In the genomic region with DNA sequence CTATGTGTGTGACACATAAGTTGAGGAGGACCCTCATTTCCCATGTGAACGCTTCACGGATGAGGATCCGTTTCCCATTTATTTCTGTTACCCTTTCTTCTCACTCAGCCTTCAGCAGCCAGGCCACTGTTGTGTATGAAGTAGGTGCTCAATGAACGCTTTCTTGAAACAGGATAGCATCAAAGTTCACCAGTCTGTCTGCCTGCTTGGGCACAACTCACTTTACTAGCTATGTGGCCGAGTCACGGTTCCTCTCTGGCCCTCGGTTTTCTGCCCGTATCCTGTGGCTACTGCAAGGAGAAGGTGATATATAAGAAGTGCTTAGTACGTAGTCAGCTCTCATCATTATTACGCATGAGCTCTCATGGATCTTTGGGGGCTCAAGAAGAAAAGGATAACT, we compare ENCODE assay signal across 17 cellular contexts. TPM values are rescaled to one million over a fixed set of nuclear protein-coding genes. Genes with fewer than 3 reads are reported as not detected.
DNase-seq lines count a peak whose midpoint lies in the region; ATAC-seq and TF ChIP-seq lines count a peak whose summit lies in the region.
"Had no signal": no experiment of that assay in that cellular context is flagged by ENCODE, and none has a peak within 500 bp of the region (broad histone marks: within the 10 kb centered on the region; RNA-seq: fewer than 3 reads in every experiment).

No MANE protein-coding gene starts in this region.

- BruUV-seq in Panc1 (replicated peaks; lab: Mats Ljungman, UMichigan): no TSS peak

- TF ChIP-seq CTCF in Panc1 (IDR thresholded peaks at IDR 0.05): no peak
- TF ChIP-seq CTCF in smooth muscle cell (IDR thresholded peaks at IDR 0.05; ENCODE audit: borderline replicate concordance, insufficient read depth, poor library complexity, severe bottlenecking): no peak

- in situ Hi-C loops in Panc1 (cut with HindIII; ENCODE audit: low pct_unique_long_range_greater_than_20kb, low sequenced_read_pairs): no loop called here

- H3K27ac ChIP-seq in Panc1 (ENCODE audit: low read length): peak overlapping the region; percentile 67
- peak overlapping the region; percentile 60 for H3K27ac ChIP-seq in smooth muscle cell (ENCODE audit: low read depth)

- no peak overlapping the region for H2AFZ ChIP-seq in smooth muscle cell (ENCODE audit: low read depth)

- POLR2A ChIA-PET in Panc1 (lab: Charles Lee): interaction anchor here (0.5 kb wide), 1 partner anchor 63 kb away, joined by 5 read pairs; a partner anchor contains a TSS

- CTCF ChIA-PET in Panc1 (lab: Charles Lee): interaction anchor here (0.5 kb wide), 1 partner anchor 99 kb away, joined by 3 read pairs; no protein-coding TSS in a partner anchor
- CTCF ChIA-PET in activated CD8-positive, alpha-beta memory T cell treated with anti-CD3 and anti-CD28 coated beads, Interleukin-2, amount 10 ng/mL, durations not matched to agents 7 days and 5 days (lab: Charles Lee): interaction anchor here (0.9 to 4.3 kb wide), 4 partner anchors 9 to 30 kb away, joined by 3 to 21 read pairs (median 5); no protein-coding TSS in a partner anchor

- no peak overlapping the region for H3K27ac Mint-ChIP-seq in activated CD8-positive, alpha-beta memory T cell treated with anti-CD3 and anti-CD28 coated beads, Interleukin-2, amount 10 ng/mL, durations not matched to agents 7 days and 5 days
- H3K27ac Mint-ChIP-seq: memory B cell; T-helper 2 cell treated with Interferon-gamma antibody and Interleukin-4, amounts not matched to agents 5 μg/mL and 100 μg/mL, for 36 hours had no signal

- H3K4me1 ChIP-seq in Panc1 (ENCODE audit: control insufficient read depth, insufficient read depth, low read length) (peaks cover 54% of the 10 kb centered on the region), smooth muscle cell (ENCODE audit: low read depth) (peaks cover 4% of the 10 kb centered on the region)

- peaks cover 1% of the 10 kb centered on the region for H3K4me1 Mint-ChIP-seq in activated CD8-positive, alpha-beta memory T cell treated with anti-CD3 and anti-CD28 coated beads, Interleukin-2, amount 10 ng/mL, durations not matched to agents 7 days and 5 days
- H3K4me1 Mint-ChIP-seq: central memory CD8-positive, alpha-beta T cell; memory B cell had no signal

- intact Hi-C loops in Panc1 (cut with micrococcal nuclease; ENCODE audit: unreplicated experiment): no loop called here

- no peak overlapping the region for H3K9ac ChIP-seq in smooth muscle cell (ENCODE audit: low read depth)

- peak overlapping the region; percentile 72 for H3K4me2 ChIP-seq in smooth muscle cell

- no peak for ATAC-seq in Panc1
- ATAC-seq in activated CD8-positive, alpha-beta memory T cell treated with anti-CD3 and anti-CD28 coated beads, Interleukin-2, amount 10 ng/mL, durations not matched to agents 7 days and 5 days: no peak
- ATAC-seq: activated CD4-positive, CD25-positive, alpha-beta regulatory T cell treated with anti-CD3 and anti-CD28 coated beads, Interleukin-2, amount 50 U/mL, for 24 hours had no signal

- H3K9me3 Mint-ChIP-seq in activated CD8-positive, alpha-beta memory T cell treated with anti-CD3 and anti-CD28 coated beads, Interleukin-2, amount 10 ng/mL, durations not matched to agents 7 days and 5 days (ENCODE audit: low read depth): no peaks in the 10 kb centered on the region
- H3K9me3 Mint-ChIP-seq: central memory CD8-positive, alpha-beta T cell; memory B cell; T-helper 2 cell treated with Interferon-gamma antibody and Interleukin-4, amounts not matched to agents 5 μg/mL and 100 μg/mL, for 36 hours had no signal

- no peaks in the 10 kb centered on the region for H3K36me3 Mint-ChIP-seq in activated CD8-positive, alpha-beta memory T cell treated with anti-CD3 and anti-CD28 coated beads, Interleukin-2, amount 10 ng/mL, durations not matched to agents 7 days and 5 days
- H3K36me3 Mint-ChIP-seq: memory B cell had no signal

- H3K36me3 ChIP-seq in H7 (replicated peaks; ENCODE audit: control insufficient read depth, insufficient read depth, low read length) (no peaks in the 10 kb centered on the region), Panc1 (ENCODE audit: control insufficient read depth, insufficient read depth, low read length) (no peaks in the 10 kb centered on the region), smooth muscle cell (ENCODE audit: low read depth) (no peaks in the 10 kb centered on the region)
- H3K36me3 ChIP-seq: prostate gland had no signal

- H3F3A ChIP-seq in smooth muscle cell (ENCODE audit: low read depth): peaks cover 5% of the 10 kb centered on the region

- H4K20me1 ChIP-seq in smooth muscle cell (ENCODE audit: low read depth): no peaks in the 10 kb centered on the region

- H3K4me3 ChIP-seq in H7 (ENCODE audit: insufficient read depth, low read depth, low read length) (no peak overlapping the region), Panc1 (ENCODE audit: low read depth in 2 of 2, low read length in 2 of 2) (no peak overlapping the region), smooth muscle cell (no peak overlapping the region)
- H3K4me3 ChIP-seq: prostate gland had no signal

- H3K4me3 Mint-ChIP-seq in activated CD8-positive, alpha-beta memory T cell treated with anti-CD3 and anti-CD28 coated beads, Interleukin-2, amount 10 ng/mL, durations not matched to agents 7 days and 5 days: no peak overlapping the region
- H3K4me3 Mint-ChIP-seq: central memory CD8-positive, alpha-beta T cell; memory B cell; T-helper 2 cell treated with Interferon-gamma antibody and Interleukin-4, amounts not matched to agents 5 μg/mL and 100 μg/mL, for 36 hours had no signal

- no peaks in the 10 kb centered on the region for H3K9me3 ChIP-seq in Panc1 (ENCODE audit: control insufficient read depth, insufficient read depth, low read depth, low read length)
- no peaks in the 10 kb centered on the region for H3K9me3 ChIP-seq in smooth muscle cell (replicated peaks; ENCODE audit: low read depth)
- H3K9me3 ChIP-seq: prostate gland had no signal

- 75% methylated on average over 10 of the region's 10 CpGs for WGBS in smooth muscle cell (ENCODE audit: low lambda C conversion rate)

- no peaks in the 10 kb centered on the region for H3K27me3 ChIP-seq in H7 (ENCODE audit: control insufficient read depth, insufficient read depth, low read length)
- H3K27me3 ChIP-seq in Panc1 (ENCODE audit: control insufficient read depth, insufficient read depth, low read length): no peaks in the 10 kb centered on the region
- no peaks in the 10 kb centered on the region for H3K27me3 ChIP-seq in smooth muscle cell (ENCODE audit: low read depth)

- no peaks in the 10 kb centered on the region for H3K79me2 ChIP-seq in smooth muscle cell (ENCODE audit: low read depth)

- DNase-seq in H7 (peak; percentile 11), Panc1 (ENCODE audit: low read depth, low spot score) (no peak), islet precursor cell (peak; percentile 42), smooth muscle cell (lab: John Stamatoyannopoulos, UW; ENCODE audit: unreplicated experiment) (no peak), RKO (ENCODE audit: low spot score) (no peak)
- DNase-seq in activated CD4-positive, alpha-beta T cell treated with anti-CD3 and anti-CD28 coated beads for 48 hours: no peak
- DNase-seq in central memory CD4-positive, alpha-beta T cell: no peak
- no peak for DNase-seq in activated CD8-positive, alpha-beta memory T cell treated with anti-CD3 and anti-CD28 coated beads, Interleukin-2, amount 10 ng/mL, durations not matched to agents 7 days and 5 days
- DNase-seq: MM.1S; NCI-H187 treated with DMSO at 0.1 percent for 48 hours; stimulated activated naive CD4-positive, alpha-beta T cell had no signal

- peaks cover 23% of the 10 kb centered on the region for H3K27me3 Mint-ChIP-seq in activated CD8-positive, alpha-beta memory T cell treated with anti-CD3 and anti-CD28 coated beads, Interleukin-2, amount 10 ng/mL, durations not matched to agents 7 days and 5 days

RNA-seq across cellular contexts. Expression of a gene that starts 22.4 kb away (rescaled TPM):
- total RNA-seq in H7 (2014; rRNA removed; shearing (Covaris generic)): 2.7 and 3.9 TPM in 2 replicates
- total RNA-seq in Panc1 (2021; ENCODE audit: unreplicated experiment) (0.31 TPM), smooth muscle cell (under 0.01 TPM in 1 of 2 replicates, not detected in the other)
- polyA plus RNA-seq in Panc1 (2012; ENCODE audit: insufficient read length): 0.21 TPM
- polyA plus RNA-seq in smooth muscle cell: 0.22 TPM in 1 of 2 replicates, not detected in the other
- total RNA-seq in activated CD8-positive, alpha-beta memory T cell treated with anti-CD3 and anti-CD28 coated beads, Interleukin-2, amount 10 ng/mL, durations not matched to agents 7 days and 5 days: under 1 TPM in 1 of 2 experiments, not detected in 1; 0.28 TPM
- total RNA-seq: kidney epithelial cell had no signal

RNA-seq across cellular contexts. Expression of a gene that starts 52.4 kb away (rescaled TPM):
- 0.03 and 0.11 TPM in 2 replicates for total RNA-seq in H7 (2014; rRNA removed; shearing (Covaris generic))
- total RNA-seq in Panc1 (2021; ENCODE audit: unreplicated experiment): 11.1 TPM
- polyA plus RNA-seq in Panc1 (2012; ENCODE audit: insufficient read length): 13.0 TPM
- total RNA-seq in smooth muscle cell: 2.7 and 3.2 TPM in 2 replicates
- 4.0 and 5.8 TPM in 2 replicates for polyA plus RNA-seq in smooth muscle cell
- total RNA-seq in activated CD8-positive, alpha-beta memory T cell treated with anti-CD3 and anti-CD28 coated beads, Interleukin-2, amount 10 ng/mL, durations not matched to agents 7 days and 5 days: 10 to 100 TPM; 34.0 to 35.8 TPM

Comparison
In these comparisons a context has a peak if more than half of its experiments do, and no peak if none do; other contexts are left out.
1. DNase-seq: peak in H7 (single experiment) and islet precursor cell (single experiment); none in Panc1 (single experiment), smooth muscle cell (single experiment), activated CD4-positive, alpha-beta T cell treated with anti-CD3 and anti-CD28 coated beads for 48 hours (single experiment), central memory CD4-positive, alpha-beta T cell (single experiment), RKO (single experiment) and activated CD8-positive, alpha-beta memory T cell treated with anti-CD3 and anti-CD28 coated beads, Interleukin-2, amount 10 ng/mL, durations not matched to agents 7 days and 5 days (single experiment).